In the genomic region with DNA sequence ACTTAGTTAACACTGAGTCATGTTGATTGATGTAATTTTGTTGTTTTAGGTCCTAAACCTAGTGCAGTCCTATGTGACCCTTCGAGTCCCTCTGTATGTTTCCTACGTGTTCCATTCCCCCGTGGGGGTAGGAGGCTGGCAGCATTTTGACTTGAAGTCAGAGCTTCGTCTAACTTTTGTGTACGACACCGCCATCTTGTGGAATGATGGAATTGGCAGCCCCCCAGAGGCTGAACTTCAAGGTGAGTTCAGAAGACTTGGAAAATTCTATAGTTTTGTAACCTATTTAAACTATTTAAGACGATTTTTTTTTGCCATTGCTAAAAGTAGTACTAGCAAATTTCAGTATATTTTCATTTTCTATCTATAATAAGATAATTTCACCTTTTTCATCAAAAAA, we compare ENCODE assay signal across 9 cellular contexts.
A peak's percentile ranks its signal among the peaks of the same experiment; 100 is the strongest.
DNase-seq lines count a peak whose midpoint lies in the region; ATAC-seq and TF ChIP-seq lines count a peak whose summit lies in the region.
"Had no signal": no experiment of that assay in that cellular context is flagged by ENCODE, and none has a peak within 500 bp of the region (broad histone marks: within the 10 kb centered on the region; RNA-seq: fewer than 3 reads in every experiment).

No MANE protein-coding gene starts in this region.

- no peaks in the 10 kb centered on the region for H3K9me3 ChIP-seq in CD8-positive, alpha-beta T cell (ENCODE audit: low read length)
- H3K9me3 ChIP-seq in osteoblast (ENCODE audit: low read depth, low read length): no peaks in the 10 kb centered on the region

- no peaks in the 10 kb centered on the region for H3K36me3 Mint-ChIP-seq in CD8-positive, alpha-beta T cell

- H3K9me3 Mint-ChIP-seq in CD8-positive, alpha-beta T cell: no peaks in the 10 kb centered on the region
- H3K9me3 Mint-ChIP-seq: T-helper 1 cell treated with Interleukin-12 subunit alpha and Interleukin-12 subunit beta and Interleukin-4 antibody, amounts not matched to agents 30 μg/mL and 1 μg/mL, for 36 hours had no signal

- no peaks in the 10 kb centered on the region for H3K36me3 ChIP-seq in CD8-positive, alpha-beta T cell (ENCODE audit: insufficient read depth, low read length)
- no peaks in the 10 kb centered on the region for H3K36me3 ChIP-seq in osteoblast (ENCODE audit: insufficient read depth, low read length)

- CTCF ChIA-PET in CD8-positive, alpha-beta T cell (lab: Charles Lee): interaction anchor here (0.9 to 1.4 kb wide), 3 partner anchors 10 to 50 kb away, joined by 3 to 4 read pairs (median 3); no protein-coding TSS in a partner anchor

- DNase-seq in CD8-positive, alpha-beta T cell: peak in 3 of 7 experiments; percentile 24 to 29 (median 25)
- DNase-seq in Kasumi-1 (lab: John Stamatoyannopoulos, UW) (peak; percentile 2 to 9), erythroblast (lab: John Stamatoyannopoulos, UW) (peak; percentile 34 to 57), osteoblast (ENCODE audit: insufficient read length, low spot score, missing footprints) (no peak), NCI-H510A treated with DMSO at 0.1 percent for 48 hours (lab: John Stamatoyannopoulos, UW) (no peak), KG1 (lab: John Stamatoyannopoulos, UW) (no peak)

- no peaks in the 10 kb centered on the region for H3K4me1 ChIP-seq in CD8-positive, alpha-beta T cell (ENCODE audit: insufficient read depth, low read length)
- H3K4me1 ChIP-seq in osteoblast (ENCODE audit: insufficient read depth, low read length): no peaks in the 10 kb centered on the region

- H3K4me2 ChIP-seq in osteoblast (ENCODE audit: insufficient read depth, low read length): no peak overlapping the region

- H3K4me3 ChIP-seq in CD8-positive, alpha-beta T cell (ENCODE audit: low read depth, low read length): no peak overlapping the region
- H3K4me3 ChIP-seq in WI38 (ENCODE audit: low read depth, low read length) (no peak overlapping the region), osteoblast (ENCODE audit: insufficient read depth, low read length) (no peak overlapping the region)

- peaks cover 2% of the 10 kb centered on the region for H3K4me1 Mint-ChIP-seq in CD8-positive, alpha-beta T cell (ENCODE audit: low read depth)

- peaks cover 2% of the 10 kb centered on the region for H3K27me3 Mint-ChIP-seq in CD8-positive, alpha-beta T cell (ENCODE audit: low read depth)

- POLR2A ChIA-PET in CD8-positive, alpha-beta T cell (lab: Charles Lee): interaction anchor here (0.7 kb wide), 1 partner anchor 163 kb away, joined by 3 read pairs; no protein-coding TSS in a partner anchor

- no peak for TF ChIP-seq POLR2A in erythroblast (IDR thresholded peaks at IDR 0.05; ENCODE audit: low read length)

- H4K20me1 ChIP-seq in osteoblast (ENCODE audit: insufficient read depth, low read length): no peaks in the 10 kb centered on the region

- no peak overlapping the region for H3K4me3 Mint-ChIP-seq in CD8-positive, alpha-beta T cell
- H3K4me3 Mint-ChIP-seq: T-helper 1 cell treated with Interleukin-12 subunit alpha and Interleukin-12 subunit beta and Interleukin-4 antibody, amounts not matched to agents 30 μg/mL and 1 μg/mL, for 36 hours had no signal

- no peaks in the 10 kb centered on the region for H3K27me3 ChIP-seq in CD8-positive, alpha-beta T cell (ENCODE audit: insufficient read depth, low read length)
- H3K27me3 ChIP-seq in osteoblast (ENCODE audit: insufficient read depth, low read length): no peaks in the 10 kb centered on the region

- H3K79me2 ChIP-seq in osteoblast (ENCODE audit: insufficient read depth, low read length): no peaks in the 10 kb centered on the region

- ATAC-seq in CD8-positive, alpha-beta T cell: no peak
- peak; percentile 47 for ATAC-seq in GM19324 (IDR thresholded peaks at IDR 0.05; ENCODE audit: low FRiP score, unreplicated experiment)

- no peak overlapping the region for H2AFZ ChIP-seq in osteoblast (ENCODE audit: low read length)

- no peak overlapping the region for H3K27ac ChIP-seq in CD8-positive, alpha-beta T cell (ENCODE audit: low read depth, low read length)
- H3K27ac ChIP-seq in osteoblast (ENCODE audit: low read depth, low read length): no peak overlapping the region

- intact Hi-C loops in CD8-positive, alpha-beta T cell (cut with DNase I, micrococcal nuclease): loop anchor here (2.0 to 10.0 kb wide), 2 partner anchors 1798 kb away; no protein-coding TSS in a partner anchor

- no peak overlapping the region for H3K27ac Mint-ChIP-seq in CD8-positive, alpha-beta T cell
- H3K27ac Mint-ChIP-seq: T-helper 1 cell treated with Interleukin-12 subunit alpha and Interleukin-12 subunit beta and Interleukin-4 antibody, amounts not matched to agents 30 μg/mL and 1 μg/mL, for 36 hours had no signal

- peak; percentile 38 for TF ChIP-seq CTCF in CD8-positive, alpha-beta T cell (IDR thresholded peaks at IDR 0.05)
- 0 out of 2 replicates have a peak, but pooled peaks have one; percentile 14 for TF ChIP-seq CTCF in WI38 (IDR thresholded peaks at IDR 0.05; ENCODE audit: low read depth, low read length)
- peak; percentile 56 for TF ChIP-seq CTCF in osteoblast (IDR thresholded peaks at IDR 0.05; ENCODE audit: extremely low read depth, low read depth, low read length)

Comparison
In these comparisons a context has a peak if more than half of its experiments do, and no peak if none do; other contexts are left out.
1. DNase-seq: peak in Kasumi-1 (2 of 2) and erythroblast (2 of 2); none in osteoblast (single experiment), NCI-H510A treated with DMSO at 0.1 percent for 48 hours (single experiment) and KG1 (single experiment).
2. Peak in every context shown above with its lines, with median percentiles within 50 percentile points of each other: CTCF ChIP-seq.